Comparison of ENCODE assay signal across 9 cellular contexts in genomic region chr1:173715538-173715844, GRCh38. TPM values are rescaled to one million over a fixed set of nuclear protein-coding genes. Genes with fewer than 3 reads are reported as not detected.
DNase-seq lines count a peak whose midpoint lies in the region; ATAC-seq, FAIRE-seq and TF ChIP-seq lines count a peak whose summit lies in the region.
"Had no signal": no experiment of that assay in that cellular context is flagged by ENCODE, and none has a peak within 500 bp of the region (broad histone marks: within the 10 kb centered on the region; RNA-seq: fewer than 3 reads in every experiment).

No MANE protein-coding gene starts in this region.

- H3K4me2 ChIP-seq in osteoblast (ENCODE audit: insufficient read depth, low read length) = peak overlapping the region; percentile 87

- TF ChIP-seq POLR2A in NB4 (IDR thresholded peaks at IDR 0.05; ENCODE audit: extremely low read depth, insufficient read length) = no peak

- ATAC-seq in HG03025 (IDR thresholded peaks at IDR 0.05; ENCODE audit: low FRiP score, unreplicated experiment) (no peak), GM18498 (IDR thresholded peaks at IDR 0.05; ENCODE audit: unreplicated experiment) (no peak)

- peak overlapping the region; percentile 93 for H3K4me3 ChIP-seq in NB4 (ENCODE audit: low read depth, low read length)
- H3K4me3 ChIP-seq in endocrine pancreas (ENCODE audit: control insufficient read depth, insufficient read depth, low read length) = peak overlapping the region; percentile 99
- H3K4me3 ChIP-seq in osteoblast (ENCODE audit: insufficient read depth, low read length) = peak overlapping the region; percentile 80

- TF ChIP-seq CTCF in D721Med (IDR thresholded peaks at IDR 0.05; ENCODE audit: insufficient read depth, missing control alignments) (no peak), NB4 (IDR thresholded peaks at IDR 0.05; ENCODE audit: low read depth, low read length) (no peak), osteoblast (IDR thresholded peaks at IDR 0.05; ENCODE audit: extremely low read depth, low read depth, low read length) (no peak)

- no peak for DNase-seq in D721Med (ENCODE audit: insufficient read length, low spot score)
- no peak for DNase-seq in NB4 (ENCODE audit: low read depth)
- no peak for DNase-seq in osteoblast (ENCODE audit: insufficient read length, low spot score, missing footprints)
- DNase-seq in stimulated activated CD4-positive, alpha-beta T cell treated with anti-CD3 and anti-CD28 coated beads, Interleukin-2, amount 100 ng/mL, for 48 hours = no peak
- DNase-seq in T1000 (lab: John Stamatoyannopoulos, UW) = no peak

- H4K20me1 ChIP-seq in osteoblast (ENCODE audit: insufficient read depth, low read length) = peaks cover 3% of the 10 kb centered on the region

- H3K9ac ChIP-seq in endocrine pancreas (ENCODE audit: control insufficient read depth, insufficient read depth, low read length) = peak overlapping the region; percentile 93

- H3K27ac ChIP-seq in osteoblast (ENCODE audit: low read depth, low read length) = peak overlapping the region; percentile 64

- H3K4me1 ChIP-seq in endocrine pancreas (ENCODE audit: control insufficient read depth, insufficient read depth, low read length) (peaks cover 21% of the 10 kb centered on the region), osteoblast (ENCODE audit: insufficient read depth, low read length) (peaks cover 14% of the 10 kb centered on the region)

- no peaks in the 10 kb centered on the region for H3K36me3 ChIP-seq in endocrine pancreas (ENCODE audit: control insufficient read depth, insufficient read depth, low read length)
- H3K36me3 ChIP-seq in osteoblast (ENCODE audit: insufficient read depth, low read length) = peaks cover 4% of the 10 kb centered on the region

- no peaks in the 10 kb centered on the region for H3K9me3 ChIP-seq in endocrine pancreas (ENCODE audit: control insufficient read depth, low read length)
- no peaks in the 10 kb centered on the region for H3K9me3 ChIP-seq in osteoblast (ENCODE audit: low read depth, low read length)

- H3K27me3 ChIP-seq in endocrine pancreas (ENCODE audit: control insufficient read depth, insufficient read depth, low read length) (peaks cover 2% of the 10 kb centered on the region), osteoblast (ENCODE audit: insufficient read depth, low read length) (peaks cover 11% of the 10 kb centered on the region)

- H3K79me2 ChIP-seq in osteoblast (ENCODE audit: insufficient read depth, low read length) = peaks cover 36% of the 10 kb centered on the region

- peak; percentile 78 for FAIRE-seq in D721Med (lab: Jason Lieb, UNC)

- peak overlapping the region; percentile 100 for H2AFZ ChIP-seq in osteoblast (ENCODE audit: low read length)

RNA-seq across cellular contexts. Expression of gene KLHL20, which starts 0.7 kb away (rescaled TPM):
- 26.4 and 29.8 TPM in 2 replicates for total RNA-seq in osteoblast

RNA-seq across cellular contexts. Expression of gene ANKRD45, which starts 45.8 kb away (rescaled TPM):
- total RNA-seq in osteoblast = 0.72 TPM in 1 of 2 replicates, not detected in the other
- total RNA-seq: LHCN-M2 had no signal
